Comparison of ENCODE assay signal across 11 cellular contexts in the genomic region with DNA sequence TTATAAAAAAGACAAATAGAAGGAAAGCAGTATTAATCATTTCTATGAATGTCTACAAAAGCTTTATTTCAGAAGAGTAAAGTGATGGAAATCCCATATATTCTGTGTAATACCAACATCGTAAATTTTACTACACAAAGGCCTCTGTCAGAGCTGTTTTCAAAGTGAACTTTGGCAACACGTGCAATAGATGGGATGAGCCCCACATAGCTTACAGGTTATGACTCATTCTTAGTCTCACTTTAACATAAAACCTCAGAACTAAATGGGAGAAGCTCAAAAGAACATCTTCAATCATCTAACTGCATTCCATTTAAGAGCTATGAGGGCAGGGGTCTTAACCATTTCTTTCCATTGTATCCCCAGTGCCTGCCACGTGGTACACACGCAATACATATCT. TPM values are rescaled to one million over a fixed set of nuclear protein-coding genes. Genes with fewer than 3 reads are reported as not detected.
DNase-seq lines count a peak whose midpoint lies in the region; ATAC-seq and TF ChIP-seq lines count a peak whose summit lies in the region.
"Had no signal": no experiment of that assay in that cellular context is flagged by ENCODE, and none has a peak within 500 bp of the region (broad histone marks: within the 10 kb centered on the region; RNA-seq: fewer than 3 reads in every experiment).

No MANE protein-coding gene starts in this region.

- peak; percentile 87 to 88 for ATAC-seq in activated T-cell treated with anti-CD3 and anti-CD28 coated beads, Interleukin-2, amount 50 U/mL, for 72 hours (replicated peaks in 1 of 2)

- no peaks in the 10 kb centered on the region for H3K9me3 Mint-ChIP-seq in activated T-cell treated with anti-CD3 and anti-CD28 coated beads, Interleukin-2, amount 50 U/mL, for 72 hours
- no peaks in the 10 kb centered on the region for H3K9me3 Mint-ChIP-seq in T-helper 1 cell treated with Interleukin-12 subunit alpha and Interleukin-12 subunit beta and Interleukin-4 antibody, amounts not matched to agents 30 μg/mL and 1 μg/mL, for 36 hours
- no peaks in the 10 kb centered on the region for H3K9me3 Mint-ChIP-seq in type B pancreatic cell
- H3K9me3 Mint-ChIP-seq: endodermal cell had no signal

- peaks cover 8 to 25% of the 10 kb centered on the region in 2 donors for H3K36me3 Mint-ChIP-seq in activated T-cell treated with anti-CD3 and anti-CD28 coated beads, Interleukin-2, amount 50 U/mL, for 72 hours (ENCODE audit: insufficient read depth in 2 of 2)
- H3K36me3 Mint-ChIP-seq in T-helper 1 cell treated with Interleukin-12 subunit alpha and Interleukin-12 subunit beta and Interleukin-4 antibody, amounts not matched to agents 30 μg/mL and 1 μg/mL, for 36 hours (ENCODE audit: low read depth), result peaks cover 51% of the 10 kb centered on the region
- peaks cover 41% of the 10 kb centered on the region for H3K36me3 Mint-ChIP-seq in type B pancreatic cell

- H3K4me1 Mint-ChIP-seq in activated T-cell treated with anti-CD3 and anti-CD28 coated beads, Interleukin-2, amount 50 U/mL, for 72 hours (ENCODE audit: low read depth), result peaks cover 45% of the 10 kb centered on the region
- H3K4me1 Mint-ChIP-seq in T-helper 1 cell treated with Interleukin-12 subunit alpha and Interleukin-12 subunit beta and Interleukin-4 antibody, amounts not matched to agents 30 μg/mL and 1 μg/mL, for 36 hours (ENCODE audit: low read depth), result peaks cover 46% of the 10 kb centered on the region
- no peaks in the 10 kb centered on the region for H3K4me1 Mint-ChIP-seq in type B pancreatic cell (ENCODE audit: unreplicated experiment)
- H3K4me1 Mint-ChIP-seq: endodermal cell had no signal

- no peaks in the 10 kb centered on the region for H3K27me3 Mint-ChIP-seq in activated T-cell treated with anti-CD3 and anti-CD28 coated beads, Interleukin-2, amount 50 U/mL, for 72 hours (ENCODE audit: low read depth)
- H3K27me3 Mint-ChIP-seq in T-helper 1 cell treated with Interleukin-12 subunit alpha and Interleukin-12 subunit beta and Interleukin-4 antibody, amounts not matched to agents 30 μg/mL and 1 μg/mL, for 36 hours (ENCODE audit: low read depth), result no peaks in the 10 kb centered on the region
- H3K27me3 Mint-ChIP-seq in type B pancreatic cell, result no peaks in the 10 kb centered on the region

- H3K4me3 Mint-ChIP-seq in activated T-cell treated with anti-CD3 and anti-CD28 coated beads, Interleukin-2, amount 50 U/mL, for 72 hours, result peak overlapping the region in 1 of 2 donors; percentile 58
- no peak overlapping the region for H3K4me3 Mint-ChIP-seq in T-helper 1 cell treated with Interleukin-12 subunit alpha and Interleukin-12 subunit beta and Interleukin-4 antibody, amounts not matched to agents 30 μg/mL and 1 μg/mL, for 36 hours
- no peak overlapping the region for H3K4me3 Mint-ChIP-seq in type B pancreatic cell
- H3K4me3 Mint-ChIP-seq: endodermal cell had no signal

- no peak for DNase-seq in activated T-cell treated with anti-CD3 and anti-CD28 coated beads, Interleukin-2, amount 50 U/mL, for 72 hours
- DNase-seq in activated T-cell treated with anti-CD3 and anti-CD28 coated beads, Interleukin-2, amount 50 U/mL, for 1 hour, result no peak
- DNase-seq in fibroblast of gingiva (ENCODE audit: low read depth), result peak; percentile 28
- DNase-seq in type B pancreatic cell (ENCODE audit: extremely low spot score, unreplicated experiment), result no peak
- no peak for DNase-seq in NCI-H2029 treated with DMSO at 0.1 percent for 48 hours (lab: John Stamatoyannopoulos, UW)
- no peak for DNase-seq in cerebellar nuclear complex (lab: John Stamatoyannopoulos, UW)
- DNase-seq in NCI-H774 (lab: John Stamatoyannopoulos, UW), result no peak
- DNase-seq: endodermal cell, left ventricle myocardium inferior, NCI-H1694 treated with DMSO at 0.1 percent for 48 hours had no signal

- H3K27ac Mint-ChIP-seq in activated T-cell treated with anti-CD3 and anti-CD28 coated beads, Interleukin-2, amount 50 U/mL, for 72 hours, result peak overlapping the region; percentile 98
- peak overlapping the region; percentile 13 for H3K27ac Mint-ChIP-seq in T-helper 1 cell treated with Interleukin-12 subunit alpha and Interleukin-12 subunit beta and Interleukin-4 antibody, amounts not matched to agents 30 μg/mL and 1 μg/mL, for 36 hours
- H3K27ac Mint-ChIP-seq in type B pancreatic cell, result peak overlapping the region; percentile 49
- H3K27ac Mint-ChIP-seq: endodermal cell had no signal

- no peak for TF ChIP-seq CTCF in type B pancreatic cell (conservative IDR thresholded peaks at IDR 0.05)

RNA-seq across cellular contexts. Expression of a gene that starts 11.5 kb away (rescaled TPM):
- 10 to 100 TPM; 70.8 to 75.5 TPM for total RNA-seq in activated T-cell treated with anti-CD3 and anti-CD28 coated beads, Interleukin-2, amount 50 U/mL, for 72 hours
- 57.2 and 119 TPM in 2 replicates for total RNA-seq in type B pancreatic cell (ENCODE audit: low replicate concordance)

RNA-seq across cellular contexts. Expression of a gene that starts 43.8 kb away (rescaled TPM):
- 10 to 100 TPM; 69.6 to 81.0 TPM for total RNA-seq in activated T-cell treated with anti-CD3 and anti-CD28 coated beads, Interleukin-2, amount 50 U/mL, for 72 hours
- 50.2 and 52.7 TPM in 2 replicates for total RNA-seq in type B pancreatic cell (ENCODE audit: low replicate concordance)

Comparison
In these comparisons a context has a peak if more than half of its experiments do, and no peak if none do; other contexts are left out.
1. H3K27ac Mint-ChIP-seq: peak in every context shown above with its lines; median percentile 98 in activated T-cell treated with anti-CD3 and anti-CD28 coated beads, Interleukin-2, amount 50 U/mL, for 72 hours; 49 in type B pancreatic cell; 13 in T-helper 1 cell treated with Interleukin-12 subunit alpha and Interleukin-12 subunit beta and Interleukin-4 antibody, amounts not matched to agents 30 μg/mL and 1 μg/mL, for 36 hours.